Comparison of ENCODE assay signal across 1 cellular context in the genomic region with DNA sequence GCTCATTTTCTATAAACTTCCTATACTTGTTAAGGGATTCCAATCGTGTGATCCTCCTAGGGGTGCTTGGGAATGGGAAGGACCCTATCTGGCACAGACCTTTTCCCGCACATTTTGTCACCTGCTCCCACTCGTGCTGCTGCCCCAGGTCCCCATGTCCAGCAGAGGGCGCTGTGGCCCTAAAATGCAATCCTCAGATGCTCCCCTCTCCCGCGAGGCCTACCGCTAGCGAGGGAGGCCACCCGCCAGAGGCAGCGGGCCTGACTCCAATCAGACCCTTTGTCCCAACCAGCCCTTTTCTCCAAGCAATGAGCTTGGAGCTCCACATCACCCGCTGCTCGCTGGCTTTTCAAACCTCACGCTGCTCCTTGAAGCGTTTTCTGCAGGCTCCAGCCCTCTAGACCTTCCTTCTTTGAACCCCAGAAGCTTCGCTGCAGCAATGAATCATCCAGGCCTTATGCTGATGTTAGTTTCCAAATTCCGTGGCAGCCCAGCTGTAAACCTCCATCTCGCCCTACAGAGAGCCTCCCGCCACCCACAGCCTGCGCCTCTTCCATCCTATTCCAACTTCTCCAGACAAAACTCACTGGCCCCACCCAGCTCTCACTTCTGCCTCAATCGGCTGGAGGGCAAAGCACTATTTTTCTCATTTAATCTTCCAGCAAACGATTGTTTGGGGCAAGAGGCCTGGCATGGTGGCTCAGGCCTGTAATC.
A peak's percentile ranks its signal among the peaks of the same experiment; 100 is the strongest.
TF ChIP-seq lines count a peak whose summit lies in the region.

No MANE protein-coding gene starts in this region.

TF ChIP-seq in HepG2, 621 proteins besides CTCF, POLR2A, EP300 and RAD21 (continued from another document and continues in another):
- TF ChIP-seq ZNF235 (CRISPR knock-in tag; IDR thresholded peaks at IDR 0.05; ENCODE audit: borderline replicate concordance), result no peak
- no peak for TF ChIP-seq SOX13 (IDR thresholded peaks at IDR 0.05)
- no peak; a peak in 1 of 4 replicates for TF ChIP-seq SOX13 (CRISPR knock-in tag; conservative IDR thresholded peaks at IDR 0.05 in 1 of 2, IDR thresholded peaks at IDR 0.05 in 1 of 2)
- TF ChIP-seq HNF4G (IDR thresholded peaks at IDR 0.05; ENCODE audit: borderline replicate concordance, low read depth, low read length), result no peak
- peak; percentile 36; the same call in 1 of the 2 replicates for TF ChIP-seq HNF4G (CRISPR knock-in tag; IDR thresholded peaks at IDR 0.05; ENCODE audit: borderline replicate concordance, low read depth)
- TF ChIP-seq, protein P1, sequence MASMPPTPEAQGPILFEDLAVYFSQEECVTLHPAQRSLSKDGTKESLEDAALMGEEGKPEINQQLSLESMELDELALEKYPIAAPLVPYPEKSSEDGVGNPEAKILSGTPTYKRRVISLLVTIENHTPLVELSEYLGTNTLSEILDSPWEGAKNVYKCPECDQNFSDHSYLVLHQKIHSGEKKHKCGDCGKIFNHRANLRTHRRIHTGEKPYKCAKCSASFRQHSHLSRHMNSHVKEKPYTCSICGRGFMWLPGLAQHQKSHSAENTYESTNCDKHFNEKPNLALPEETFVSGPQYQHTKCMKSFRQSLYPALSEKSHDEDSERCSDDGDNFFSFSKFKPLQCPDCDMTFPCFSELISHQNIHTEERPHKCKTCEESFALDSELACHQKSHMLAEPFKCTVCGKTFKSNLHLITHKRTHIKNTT (CRISPR knock-in tag; IDR thresholded peaks at IDR 0.05), result no peak
- no peak for TF ChIP-seq MAFF (IDR thresholded peaks at IDR 0.05; ENCODE audit: low read depth, low read length)
- TF ChIP-seq ZNF468 (CRISPR knock-in tag; IDR thresholded peaks at IDR 0.05), result no peak
- no peak for TF ChIP-seq ZNF639 (CRISPR knock-in tag; conservative IDR thresholded peaks at IDR 0.05)
- TF ChIP-seq, protein P2, sequence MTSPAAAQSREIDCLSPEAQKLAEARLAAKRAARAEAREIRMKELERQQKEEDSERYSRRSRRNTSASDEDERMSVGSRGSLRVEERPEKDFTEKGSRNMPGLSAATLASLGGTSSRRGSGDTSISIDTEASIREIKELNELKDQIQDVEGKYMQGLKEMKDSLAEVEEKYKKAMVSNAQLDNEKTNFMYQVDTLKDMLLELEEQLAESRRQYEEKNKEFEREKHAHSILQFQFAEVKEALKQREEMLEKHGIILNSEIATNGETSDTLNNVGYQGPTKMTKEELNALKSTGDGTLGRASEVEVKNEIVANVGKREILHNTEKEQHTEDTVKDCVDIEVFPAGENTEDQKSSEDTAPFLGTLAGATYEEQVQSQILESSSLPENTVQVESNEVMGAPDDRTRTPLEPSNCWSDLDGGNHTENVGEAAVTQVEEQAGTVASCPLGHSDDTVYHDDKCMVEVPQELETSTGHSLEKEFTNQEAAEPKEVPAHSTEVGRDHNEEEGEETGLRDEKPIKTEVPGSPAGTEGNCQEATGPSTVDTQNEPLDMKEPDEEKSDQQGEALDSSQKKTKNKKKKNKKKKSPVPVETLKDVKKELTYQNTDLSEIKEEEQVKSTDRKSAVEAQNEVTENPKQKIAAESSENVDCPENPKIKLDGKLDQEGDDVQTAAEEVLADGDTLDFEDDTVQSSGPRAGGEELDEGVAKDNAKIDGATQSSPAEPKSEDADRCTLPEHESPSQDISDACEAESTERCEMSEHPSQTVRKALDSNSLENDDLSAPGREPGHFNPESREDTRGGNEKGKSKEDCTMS (CRISPR knock-in tag; conservative IDR thresholded peaks at IDR 0.05), result no peak
- no peak for TF ChIP-seq NR2F2 (IDR thresholded peaks at IDR 0.05; ENCODE audit: borderline replicate concordance, low read depth)
- TF ChIP-seq ATF7 (IDR thresholded peaks at IDR 0.05), result no peak
- TF ChIP-seq ATF7 (CRISPR knock-in tag; IDR thresholded peaks at IDR 0.05), result peak; percentile 61; the same call in 1 of the 2 replicates
- no peak for TF ChIP-seq IRX3 (CRISPR knock-in tag; IDR thresholded peaks at IDR 0.05; ENCODE audit: borderline replicate concordance, low read depth)
- peak; percentile 71 for TF ChIP-seq BHLHE40 (IDR thresholded peaks at IDR 0.05; ENCODE audit: low read length)
- TF ChIP-seq ZNF674 (CRISPR knock-in tag; IDR thresholded peaks at IDR 0.05; ENCODE audit: low read depth), result no peak
- TF ChIP-seq ZNF207 (IDR thresholded peaks at IDR 0.05; ENCODE audit: borderline replicate concordance), result no peak
- TF ChIP-seq ZFP62 (CRISPR knock-in tag; IDR thresholded peaks at IDR 0.05), result no peak
- no peak for TF ChIP-seq ZNF724P (CRISPR knock-in tag; IDR thresholded peaks at IDR 0.05; ENCODE audit: borderline replicate concordance)
- peak; percentile 52 for TF ChIP-seq GABPB1 (CRISPR knock-in tag; IDR thresholded peaks at IDR 0.05)
- no peak for TF ChIP-seq RFX3 (CRISPR knock-in tag; IDR thresholded peaks at IDR 0.05)
- no peak for TF ChIP-seq ZSCAN29 (CRISPR knock-in tag; conservative IDR thresholded peaks at IDR 0.05)
- TF ChIP-seq ZNF33A (CRISPR knock-in tag; IDR thresholded peaks at IDR 0.05; ENCODE audit: borderline replicate concordance), result no peak
- no peak for TF ChIP-seq PLSCR1 (CRISPR knock-in tag; IDR thresholded peaks at IDR 0.05; ENCODE audit: borderline replicate concordance)
- TF ChIP-seq RBM22 (optimal IDR thresholded peaks at IDR 0.05; ENCODE audit: low read length), result no peak
- no peak for TF ChIP-seq ZNF652 (CRISPR knock-in tag; IDR thresholded peaks at IDR 0.05; ENCODE audit: borderline replicate concordance, low read depth)
- TF ChIP-seq ARHGAP35 (CRISPR knock-in tag; IDR thresholded peaks at IDR 0.05; ENCODE audit: borderline replicate concordance), result no peak
- TF ChIP-seq KLF11 (CRISPR knock-in tag; IDR thresholded peaks at IDR 0.05), result no peak
- 0 out of 2 replicates have a peak, but pooled peaks have one; percentile 36 for TF ChIP-seq MXD1 (CRISPR knock-in tag; IDR thresholded peaks at IDR 0.05)
- no peak for TF ChIP-seq ZNF703 (CRISPR knock-in tag; IDR thresholded peaks at IDR 0.05; ENCODE audit: borderline replicate concordance)
- TF ChIP-seq, protein P3, sequence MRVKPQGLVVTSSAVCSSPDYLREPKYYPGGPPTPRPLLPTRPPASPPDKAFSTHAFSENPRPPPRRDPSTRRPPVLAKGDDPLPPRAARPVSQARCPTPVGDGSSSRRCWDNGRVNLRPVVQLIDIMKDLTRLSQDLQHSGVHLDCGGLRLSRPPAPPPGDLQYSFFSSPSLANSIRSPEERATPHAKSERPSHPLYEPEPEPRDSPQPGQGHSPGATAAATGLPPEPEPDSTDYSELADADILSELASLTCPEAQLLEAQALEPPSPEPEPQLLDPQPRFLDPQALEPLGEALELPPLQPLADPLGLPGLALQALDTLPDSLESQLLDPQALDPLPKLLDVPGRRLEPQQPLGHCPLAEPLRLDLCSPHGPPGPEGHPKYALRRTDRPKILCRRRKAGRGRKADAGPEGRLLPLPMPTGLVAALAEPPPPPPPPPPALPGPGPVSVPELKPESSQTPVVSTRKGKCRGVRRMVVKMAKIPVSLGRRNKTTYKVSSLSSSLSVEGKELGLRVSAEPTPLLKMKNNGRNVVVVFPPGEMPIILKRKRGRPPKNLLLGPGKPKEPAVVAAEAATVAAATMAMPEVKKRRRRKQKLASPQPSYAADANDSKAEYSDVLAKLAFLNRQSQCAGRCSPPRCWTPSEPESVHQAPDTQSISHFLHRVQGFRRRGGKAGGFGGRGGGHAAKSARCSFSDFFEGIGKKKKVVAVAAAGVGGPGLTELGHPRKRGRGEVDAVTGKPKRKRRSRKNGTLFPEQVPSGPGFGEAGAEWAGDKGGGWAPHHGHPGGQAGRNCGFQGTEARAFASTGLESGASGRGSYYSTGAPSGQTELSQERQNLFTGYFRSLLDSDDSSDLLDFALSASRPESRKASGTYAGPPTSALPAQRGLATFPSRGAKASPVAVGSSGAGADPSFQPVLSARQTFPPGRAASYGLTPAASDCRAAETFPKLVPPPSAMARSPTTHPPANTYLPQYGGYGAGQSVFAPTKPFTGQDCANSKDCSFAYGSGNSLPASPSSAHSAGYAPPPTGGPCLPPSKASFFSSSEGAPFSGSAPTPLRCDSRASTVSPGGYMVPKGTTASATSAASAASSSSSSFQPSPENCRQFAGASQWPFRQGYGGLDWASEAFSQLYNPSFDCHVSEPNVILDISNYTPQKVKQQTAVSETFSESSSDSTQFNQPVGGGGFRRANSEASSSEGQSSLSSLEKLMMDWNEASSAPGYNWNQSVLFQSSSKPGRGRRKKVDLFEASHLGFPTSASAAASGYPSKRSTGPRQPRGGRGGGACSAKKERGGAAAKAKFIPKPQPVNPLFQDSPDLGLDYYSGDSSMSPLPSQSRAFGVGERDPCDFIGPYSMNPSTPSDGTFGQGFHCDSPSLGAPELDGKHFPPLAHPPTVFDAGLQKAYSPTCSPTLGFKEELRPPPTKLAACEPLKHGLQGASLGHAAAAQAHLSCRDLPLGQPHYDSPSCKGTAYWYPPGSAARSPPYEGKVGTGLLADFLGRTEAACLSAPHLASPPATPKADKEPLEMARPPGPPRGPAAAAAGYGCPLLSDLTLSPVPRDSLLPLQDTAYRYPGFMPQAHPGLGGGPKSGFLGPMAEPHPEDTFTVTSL (CRISPR knock-in tag; IDR thresholded peaks at IDR 0.05; ENCODE audit: borderline replicate concordance), result no peak
- TF ChIP-seq ZNF589 (CRISPR knock-in tag; conservative IDR thresholded peaks at IDR 0.05), result no peak
- no peak for TF ChIP-seq ZNF569 (CRISPR knock-in tag; IDR thresholded peaks at IDR 0.05; ENCODE audit: borderline replicate concordance)
- peak; percentile 83 for TF ChIP-seq ZNF574 (CRISPR knock-in tag; IDR thresholded peaks at IDR 0.05)
- TF ChIP-seq ZFP41 (CRISPR knock-in tag; IDR thresholded peaks at IDR 0.05; ENCODE audit: borderline replicate concordance), result no peak
- no peak for TF ChIP-seq HES4 (CRISPR knock-in tag; IDR thresholded peaks at IDR 0.05; ENCODE audit: borderline replicate concordance)
- no peak for TF ChIP-seq ZNF460 (CRISPR knock-in tag; IDR thresholded peaks at IDR 0.05; ENCODE audit: borderline replicate concordance)
- no peak for TF ChIP-seq ZNF839 (CRISPR knock-in tag; IDR thresholded peaks at IDR 0.05; ENCODE audit: borderline replicate concordance)
- TF ChIP-seq ZNF143 (CRISPR knock-in tag; IDR thresholded peaks at IDR 0.05), result 0 out of 2 replicates have a peak, but pooled peaks have one; percentile 44
- TF ChIP-seq ZNF691 (CRISPR knock-in tag; IDR thresholded peaks at IDR 0.05; ENCODE audit: borderline replicate concordance, low read depth), result peak; percentile 76; the same call in 1 of the 2 replicates
- no peak for TF ChIP-seq NFYB (CRISPR knock-in tag; IDR thresholded peaks at IDR 0.05)
- TF ChIP-seq, protein P4, sequence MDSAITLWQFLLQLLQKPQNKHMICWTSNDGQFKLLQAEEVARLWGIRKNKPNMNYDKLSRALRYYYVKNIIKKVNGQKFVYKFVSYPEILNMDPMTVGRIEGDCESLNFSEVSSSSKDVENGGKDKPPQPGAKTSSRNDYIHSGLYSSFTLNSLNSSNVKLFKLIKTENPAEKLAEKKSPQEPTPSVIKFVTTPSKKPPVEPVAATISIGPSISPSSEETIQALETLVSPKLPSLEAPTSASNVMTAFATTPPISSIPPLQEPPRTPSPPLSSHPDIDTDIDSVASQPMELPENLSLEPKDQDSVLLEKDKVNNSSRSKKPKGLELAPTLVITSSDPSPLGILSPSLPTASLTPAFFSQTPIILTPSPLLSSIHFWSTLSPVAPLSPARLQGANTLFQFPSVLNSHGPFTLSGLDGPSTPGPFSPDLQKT (CRISPR knock-in tag; IDR thresholded peaks at IDR 0.05; ENCODE audit: borderline replicate concordance), result no peak
- TF ChIP-seq ETV5 (CRISPR knock-in tag; IDR thresholded peaks at IDR 0.05; ENCODE audit: borderline replicate concordance), result no peak
- no peak for TF ChIP-seq ISX (CRISPR knock-in tag; conservative IDR thresholded peaks at IDR 0.05)
- TF ChIP-seq ZFP90 (CRISPR knock-in tag; IDR thresholded peaks at IDR 0.05; ENCODE audit: borderline replicate concordance), result 0 out of 2 replicates have a peak, but pooled peaks have one; percentile 27
- peak; percentile 80 for TF ChIP-seq SPEN (CRISPR knock-in tag; IDR thresholded peaks at IDR 0.05; ENCODE audit: low read depth)
- no peak for TF ChIP-seq ZNF777 (CRISPR knock-in tag; IDR thresholded peaks at IDR 0.05)
